ENCODE assay signal across 8 cellular contexts in genomic region chr19:10568826-10569651, GRCh38. TPM values are rescaled to one million over a fixed set of nuclear protein-coding genes. Genes with fewer than 3 reads are reported as not detected.
DNase-seq lines count a peak whose midpoint lies in the region; ATAC-seq lines count a peak whose summit lies in the region.

TSS of gene CDKN2D (minus strand) at chr19:10568979. CDS start at chr19:10568653, 326 bp downstream.

- ATAC-seq in GM18499 (IDR thresholded peaks at IDR 0.05; ENCODE audit: insufficient read depth, unreplicated experiment) (peak; percentile 53), HG02943 (IDR thresholded peaks at IDR 0.05; ENCODE audit: low read depth, unreplicated experiment) (peak; percentile 60), right cardiac atrium (peak; percentile 87 to 92), aorta (ENCODE audit: low FRiP score) (peak; percentile 95)

- H3K4me3 ChIP-seq in right cardiac atrium (ENCODE audit: low read length) (peak within 1 kb of the TSS; percentile 74), aorta (ENCODE audit: low read length in 2 of 2) (peak within 1 kb of the TSS; percentile 75 to 88)

- H3K27me3 ChIP-seq in right cardiac atrium (ENCODE audit: control insufficient read depth, insufficient read depth) (no peaks in the 10 kb centered on the region), aorta (ENCODE audit: control insufficient read depth in 1 of 2, insufficient read depth in 2 of 2, low read length in 1 of 2) (no peaks in the 10 kb centered on the region)

- peak within 1 kb of the TSS; percentile 46 for H3K27ac ChIP-seq in right cardiac atrium (ENCODE audit: low read length)
- peak within 1 kb of the TSS in 1 of 2 donors; percentile 38 for H3K27ac ChIP-seq in aorta (ENCODE audit: low read depth in 1 of 2, low read length in 2 of 2)

- H3K9me3 ChIP-seq in right cardiac atrium (ENCODE audit: control insufficient read depth, low read length) (no peaks in the 10 kb centered on the region), aorta (ENCODE audit: control insufficient read depth, low read length) (no peaks in the 10 kb centered on the region)

- DNase-seq in NCI-H187 treated with DMSO at 0.1 percent for 48 hours (lab: John Stamatoyannopoulos, UW) (peak; percentile 75), anterior cingulate cortex (lab: John Stamatoyannopoulos, UW) (peak; percentile 91 to 100 (median 99)), right cardiac atrium (peak; percentile 100), putamen (ENCODE audit: low spot score) (peak; percentile 99), aorta (peak; percentile 100)

- H3K4me1 ChIP-seq in right cardiac atrium (ENCODE audit: control insufficient read depth, insufficient read depth, low read length) = no peaks in the 10 kb centered on the region
- no peaks in the 10 kb centered on the region for H3K4me1 ChIP-seq in aorta (ENCODE audit: control insufficient read depth in 1 of 2, insufficient read depth in 2 of 2, low read length in 2 of 2)

- H3K36me3 ChIP-seq in aorta (ENCODE audit: control insufficient read depth in 1 of 2, insufficient read depth in 2 of 2, low read length in 1 of 2) = no peaks in the 10 kb centered on the region

- WGBS in right cardiac atrium = under 1% methylated on average over 71 of the region's 71 CpGs
- 0% methylated on average over 51 to 71 of the region's 71 CpGs for WGBS in aorta, 2 donors

- intact Hi-C loops in T-helper 2 cell treated with Interferon-gamma antibody and Interleukin-4, amounts not matched to agents 100 ng/mL and 5 ng/mL, for 36 hours (cut with micrococcal nuclease) = loop anchor here (1.0 to 10.0 kb wide), 9 partner anchors 33 to 464 kb away; partner anchors contain the start of genes ANGPTL6, CDC37, ILF3 and KEAP1
- intact Hi-C loops in right cardiac atrium (cut with DNase I) = loop anchor here in 1 of 4 donors (10.0 kb wide), 1 partner anchor 64 kb away; the partner anchor contains the start of gene KEAP1
- intact Hi-C loops in aorta (cut with DNase I) = loop anchor here in 1 of 2 donors (5.0 kb wide), 2 partner anchors 67 to 92 kb away; partner anchors contain the start of gene KEAP1

RNA-seq across cellular contexts. Expression of gene CDKN2D, which starts in this region (rescaled TPM):
- total RNA-seq in T-helper 2 cell treated with Interferon-gamma antibody and Interleukin-4, amounts not matched to agents 100 ng/mL and 5 ng/mL, for 36 hours = 52.0 and 55.1 TPM in 2 replicates
- total RNA-seq in right cardiac atrium (1 to 10 TPM; 6.1 to 7.6 (median 7.0) TPM), aorta (10 to 100 TPM; 11.8 to 19.2 TPM)
- polyA plus RNA-seq in right cardiac atrium (9.4 TPM), aorta (10 to 100 TPM; 17.9 to 23.0 TPM)
